Comparison of ENCODE assay signal across 3 cellular contexts in the genomic region with DNA sequence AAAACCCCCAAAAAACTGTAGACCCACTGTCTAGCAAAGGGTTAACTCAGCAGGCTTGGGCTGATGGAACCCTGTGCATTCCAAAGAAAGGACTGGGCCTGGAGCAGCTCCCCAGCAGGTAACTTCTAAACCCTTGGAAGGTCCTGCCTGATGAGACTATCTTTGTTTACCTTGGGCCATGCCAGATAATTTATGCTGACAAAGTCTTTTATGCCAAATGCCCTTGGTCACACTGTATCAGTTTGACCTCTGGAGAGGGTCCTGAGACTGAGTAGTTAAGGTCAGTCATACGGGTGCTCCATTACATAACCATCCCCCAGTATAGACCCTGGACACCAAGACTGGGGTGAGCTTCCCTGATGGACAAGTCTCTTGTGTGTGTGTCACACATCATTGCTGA.
TF ChIP-seq lines count a peak whose summit lies in the region.

No MANE protein-coding gene starts in this region.

TF ChIP-seq in A549, 52 proteins besides CTCF, POLR2A, EP300 and RAD21:
- TF ChIP-seq TP53 (CRISPR knock-in tag; IDR thresholded peaks at IDR 0.05) (no peak), MAFK (IDR thresholded peaks at IDR 0.05; ENCODE audit: partially characterized antibody) (peak; percentile 81)
TF ChIP-seq in A549: peak in this region for 1.

TF ChIP-seq in GM23338, 12 proteins besides CTCF, POLR2A, EP300 and RAD21:
- TF ChIP-seq CREB1 (CRISPR knock-in tag; IDR thresholded peaks at IDR 0.05; ENCODE audit: low read depth): no peak
- no peak for TF ChIP-seq ZNF114 (CRISPR knock-in tag; IDR thresholded peaks at IDR 0.05)
TF ChIP-seq in GM23338: peak in this region for 0.

TF ChIP-seq in IMR-90, 13 proteins besides CTCF, POLR2A, EP300 and RAD21:
- no peak for TF ChIP-seq FOS (IDR thresholded peaks at IDR 0.05; ENCODE audit: low read depth, low read length)
- TF ChIP-seq, protein P1, sequence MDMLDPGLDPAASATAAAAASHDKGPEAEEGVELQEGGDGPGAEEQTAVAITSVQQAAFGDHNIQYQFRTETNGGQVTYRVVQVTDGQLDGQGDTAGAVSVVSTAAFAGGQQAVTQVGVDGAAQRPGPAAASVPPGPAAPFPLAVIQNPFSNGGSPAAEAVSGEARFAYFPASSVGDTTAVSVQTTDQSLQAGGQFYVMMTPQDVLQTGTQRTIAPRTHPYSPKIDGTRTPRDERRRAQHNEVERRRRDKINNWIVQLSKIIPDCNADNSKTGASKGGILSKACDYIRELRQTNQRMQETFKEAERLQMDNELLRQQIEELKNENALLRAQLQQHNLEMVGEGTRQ (IDR thresholded peaks at IDR 0.05; ENCODE audit: low read depth, low read length): no peak
- TF ChIP-seq NFE2L2 (IDR thresholded peaks at IDR 0.05; ENCODE audit: low read depth, low read length): no peak
- TF ChIP-seq MAFK (IDR thresholded peaks at IDR 0.05; ENCODE audit: low read depth, low read length): peak; percentile 71
- no peak for TF ChIP-seq MAZ (IDR thresholded peaks at IDR 0.05; ENCODE audit: borderline replicate concordance, low read depth, low read length)
- TF ChIP-seq BHLHE40 (IDR thresholded peaks at IDR 0.05; ENCODE audit: low read depth, low read length): no peak
